In the genomic region with DNA sequence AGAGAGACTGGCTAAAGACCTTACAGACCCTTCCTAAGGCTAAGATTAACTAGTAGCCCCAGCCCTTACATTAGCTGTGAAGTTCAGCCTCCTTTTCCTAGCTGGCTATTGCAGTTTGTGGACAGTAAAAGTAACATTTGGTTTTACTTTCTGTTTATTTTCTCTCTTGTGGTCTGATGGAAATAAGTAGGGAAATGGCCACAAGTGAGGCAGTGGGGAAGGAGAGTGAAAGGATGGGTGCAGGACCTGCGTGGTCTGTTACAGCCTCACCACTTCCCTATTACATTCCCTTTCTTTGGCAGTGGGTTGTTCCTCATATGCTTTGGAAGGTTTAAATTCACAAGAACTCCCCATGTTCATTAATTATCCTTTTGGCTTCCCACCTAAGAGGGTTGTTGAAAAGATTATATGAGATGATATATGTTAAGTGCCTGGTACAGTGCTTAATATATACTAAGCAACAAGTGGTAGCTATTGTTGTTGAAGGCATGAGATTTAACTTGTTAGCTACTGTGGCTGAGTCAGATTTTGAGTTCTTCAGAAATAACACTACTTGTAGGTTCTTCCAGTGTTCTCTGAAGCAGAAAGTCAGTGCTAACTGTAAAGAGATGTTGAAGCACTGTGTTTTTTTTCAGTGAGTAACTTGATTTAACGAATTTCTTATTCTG, we compare ENCODE assay signal across 14 cellular contexts.
DNase-seq lines count a peak whose midpoint lies in the region; ATAC-seq and TF ChIP-seq lines count a peak whose summit lies in the region.
"Had no signal": no experiment of that assay in that cellular context is flagged by ENCODE, and none has a peak within 500 bp of the region (broad histone marks: within the 10 kb centered on the region; RNA-seq: fewer than 3 reads in every experiment).

No MANE protein-coding gene starts in this region.

- no peaks in the 10 kb centered on the region for H3K36me3 ChIP-seq in effector memory CD4-positive, alpha-beta T cell (ENCODE audit: control insufficient read depth, insufficient read depth, low read length)

- H3K9me3 Mint-ChIP-seq in stimulated activated effector memory CD8-positive, alpha-beta T cell treated with anti-CD3 and anti-CD28 coated beads, Interleukin-12 subunit alpha, Interleukin-12 subunit beta, amount 100 ng/mL, for 72 hours, result no peaks in the 10 kb centered on the region

- peaks cover 25% of the 10 kb centered on the region for H3K4me1 Mint-ChIP-seq in stimulated activated effector memory CD8-positive, alpha-beta T cell treated with anti-CD3 and anti-CD28 coated beads, Interleukin-12 subunit alpha, Interleukin-12 subunit beta, amount 100 ng/mL, for 72 hours

- no peak for DNase-seq in stimulated activated effector memory CD8-positive, alpha-beta T cell treated with anti-CD3 and anti-CD28 coated beads, Interleukin-12 subunit alpha, Interleukin-12 subunit beta, amount 100 ng/mL, for 72 hours (ENCODE audit: low spot score in 2 of 2)
- DNase-seq in stimulated activated CD4-positive, alpha-beta T cell treated with anti-CD3 and anti-CD28 coated beads, Interleukin-1b, Interleukin-23, amount 100 ng/mL, for 48 hours, result no peak
- no peak for DNase-seq in effector memory CD4-positive, alpha-beta T cell
- DNase-seq in AG20443 (ENCODE audit: low spot score), result no peak
- DNase-seq: activated gamma-delta T cell, foreskin melanocyte, left colon, NCI-H2171 treated with DMSO at 0.1 percent for 48 hours, Peyer's patch, testis had no signal

- H3K4me3 ChIP-seq in effector memory CD4-positive, alpha-beta T cell (ENCODE audit: insufficient read depth, low read depth, low read length, poor library complexity, severe bottlenecking), result no peak overlapping the region
- H3K4me3 ChIP-seq: Peyer's patch, testis had no signal

- no peaks in the 10 kb centered on the region for H3K4me1 ChIP-seq in effector memory CD4-positive, alpha-beta T cell (ENCODE audit: control insufficient read depth, insufficient read depth, low read length, poor library complexity, severe bottlenecking)
- H3K4me1 ChIP-seq: parathyroid adenoma, Peyer's patch, testis had no signal

- H3K27me3 ChIP-seq in effector memory CD4-positive, alpha-beta T cell (replicated peaks; ENCODE audit: control insufficient read depth, insufficient read depth, low read length, poor library complexity, severe bottlenecking), result no peaks in the 10 kb centered on the region
- H3K27me3 ChIP-seq: Peyer's patch, testis had no signal

- H3K36me3 Mint-ChIP-seq in stimulated activated effector memory CD8-positive, alpha-beta T cell treated with anti-CD3 and anti-CD28 coated beads, Interleukin-12 subunit alpha, Interleukin-12 subunit beta, amount 100 ng/mL, for 72 hours, result peaks cover 34% of the 10 kb centered on the region

- ATAC-seq in GM19324 (IDR thresholded peaks at IDR 0.05; ENCODE audit: low FRiP score, unreplicated experiment), result peak; percentile 61
- peak; percentile 69 for ATAC-seq in HG02852 (IDR thresholded peaks at IDR 0.05; ENCODE audit: unreplicated experiment)
- ATAC-seq in SK-N-SH treated with all-trans-retinoic acid at 6 μM for 48 hours, result no peak
- ATAC-seq in stimulated activated effector memory CD8-positive, alpha-beta T cell treated with anti-CD3 and anti-CD28 coated beads, Interleukin-12 subunit alpha, Interleukin-12 subunit beta, amount 100 ng/mL, for 72 hours, result peak; percentile 37
- ATAC-seq: left colon had no signal

- H3K9me3 ChIP-seq in effector memory CD4-positive, alpha-beta T cell (ENCODE audit: control insufficient read depth, low read length), result no peaks in the 10 kb centered on the region
- H3K9me3 ChIP-seq: Peyer's patch, testis had no signal

- peak overlapping the region; percentile 53 for H3K27ac Mint-ChIP-seq in stimulated activated effector memory CD8-positive, alpha-beta T cell treated with anti-CD3 and anti-CD28 coated beads, Interleukin-12 subunit alpha, Interleukin-12 subunit beta, amount 100 ng/mL, for 72 hours

- no peak overlapping the region for H3K4me3 Mint-ChIP-seq in stimulated activated effector memory CD8-positive, alpha-beta T cell treated with anti-CD3 and anti-CD28 coated beads, Interleukin-12 subunit alpha, Interleukin-12 subunit beta, amount 100 ng/mL, for 72 hours

- H3K27ac ChIP-seq in effector memory CD4-positive, alpha-beta T cell (ENCODE audit: insufficient read depth, low read length, poor library complexity, severe bottlenecking), result no peak overlapping the region
- H3K27ac ChIP-seq: parathyroid adenoma, Peyer's patch, testis had no signal

TF ChIP-seq in SK-N-SH treated with all-trans-retinoic acid at 6 μM for 48 hours, 23 proteins besides CTCF, POLR2A, EP300 and RAD21:
- TF ChIP-seq CSDC2 (CRISPR knock-in tag; IDR thresholded peaks at IDR 0.05), result peak; percentile 63; the same call in 1 of the 2 replicates
- TF ChIP-seq, protein P1, sequence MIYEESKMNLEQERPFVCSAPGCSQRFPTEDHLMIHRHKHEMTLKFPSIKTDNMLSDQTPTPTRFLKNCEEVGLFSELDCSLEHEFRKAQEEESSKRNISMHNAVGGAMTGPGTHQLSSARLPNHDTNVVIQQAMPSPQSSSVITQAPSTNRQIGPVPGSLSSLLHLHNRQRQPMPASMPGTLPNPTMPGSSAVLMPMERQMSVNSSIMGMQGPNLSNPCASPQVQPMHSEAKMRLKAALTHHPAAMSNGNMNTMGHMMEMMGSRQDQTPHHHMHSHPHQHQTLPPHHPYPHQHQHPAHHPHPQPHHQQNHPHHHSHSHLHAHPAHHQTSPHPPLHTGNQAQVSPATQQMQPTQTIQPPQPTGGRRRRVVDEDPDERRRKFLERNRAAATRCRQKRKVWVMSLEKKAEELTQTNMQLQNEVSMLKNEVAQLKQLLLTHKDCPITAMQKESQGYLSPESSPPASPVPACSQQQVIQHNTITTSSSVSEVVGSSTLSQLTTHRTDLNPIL (CRISPR knock-in tag; IDR thresholded peaks at IDR 0.05; ENCODE audit: low read depth), result no peak
